ENCODE assay signal across 14 cellular contexts in genomic region chr3:122960652-122961051, GRCh38.
A peak's percentile ranks its signal among the peaks of the same experiment; 100 is the strongest.
DNase-seq lines count a peak whose midpoint lies in the region; ATAC-seq and TF ChIP-seq lines count a peak whose summit lies in the region.
"Had no signal": no experiment of that assay in that cellular context is flagged by ENCODE, and none has a peak within 500 bp of the region (broad histone marks: within the 10 kb centered on the region; RNA-seq: fewer than 3 reads in every experiment).

No MANE protein-coding gene starts in this region.

- no peaks in the 10 kb centered on the region for H3K4me1 Mint-ChIP-seq in HFFc6 (ENCODE audit: low read depth)

- ATAC-seq in GM21619 (IDR thresholded peaks at IDR 0.05; ENCODE audit: unreplicated experiment): peak; percentile 49
- ATAC-seq: A549, HCT116 had no signal

- DNase-seq in DMS79 treated with DMSO at 0.1 percent for 48 hours (lab: John Stamatoyannopoulos, UW) (peak; percentile 6), DMS79 (lab: John Stamatoyannopoulos, UW) (no peak), NCI-H69 (lab: John Stamatoyannopoulos, UW) (peak; percentile 6), HFFc6 (no peak), cerebellar cortex (ENCODE audit: low spot score) (no peak)
- no peak for DNase-seq in activated T-cell treated with anti-CD3 and anti-CD28 coated beads, Interleukin-2, amount 50 U/mL, for 1 hour
- DNase-seq: AML-193; CD4-positive, alpha-beta T cell; DMS153; GOT3; H7 had no signal

- H3K9me3 Mint-ChIP-seq in HFFc6: no peaks in the 10 kb centered on the region
- H3K9me3 Mint-ChIP-seq: CD4-positive, alpha-beta T cell had no signal

- no peaks in the 10 kb centered on the region for H3K36me3 Mint-ChIP-seq in HFFc6 (ENCODE audit: low read depth)

- no peak for TF ChIP-seq CTCF in HFFc6 (IDR thresholded peaks at IDR 0.05)

- H3K4me3 Mint-ChIP-seq in HFFc6: no peak overlapping the region
- H3K4me3 Mint-ChIP-seq: CD4-positive, alpha-beta T cell had no signal

- peaks cover 71% of the 10 kb centered on the region for H3K27me3 Mint-ChIP-seq in HFFc6 (ENCODE audit: insufficient read depth)

- H3K27ac Mint-ChIP-seq in HFFc6: no peak overlapping the region
- H3K27ac Mint-ChIP-seq: CD4-positive, alpha-beta T cell had no signal

Comparison
In these comparisons a context has a peak if more than half of its experiments do, and no peak if none do; other contexts are left out.
1. DNase-seq: peak in DMS79 treated with DMSO at 0.1 percent for 48 hours (single experiment) and NCI-H69 (single experiment); none in DMS79 (single experiment), HFFc6 (single experiment), activated T-cell treated with anti-CD3 and anti-CD28 coated beads, Interleukin-2, amount 50 U/mL, for 1 hour (single experiment) and cerebellar cortex (single experiment).